In genomic region chr16:4318171-4318910, GRCh38 we compare ENCODE assay signal across 8 cellular contexts. TPM values are rescaled to one million over a fixed set of nuclear protein-coding genes. Genes with fewer than 3 reads are reported as not detected.
A peak's percentile ranks its signal among the peaks of the same experiment; 100 is the strongest.
DNase-seq lines count a peak whose midpoint lies in the region; ATAC-seq and TF ChIP-seq lines count a peak whose summit lies in the region.

No MANE protein-coding gene starts in this region.

- DNase-seq in WTC11 (ENCODE audit: low spot score) = no peak
- no peak for DNase-seq in retinal pigment epithelial cell (ENCODE audit: low read depth)
- DNase-seq in stimulated activated CD4-positive, alpha-beta T cell treated with anti-CD3 and anti-CD28 coated beads, Interleukin-4, amount 100 ng/mL, for 24 hours = no peak
- no peak for DNase-seq in NCI-H1436 (lab: John Stamatoyannopoulos, UW)
- DNase-seq in GDM1 (lab: John Stamatoyannopoulos, UW) = no peak

- H3K27me3 Mint-ChIP-seq in WTC11 (ENCODE audit: low read depth) = peaks cover 13% of the 10 kb centered on the region

- H3K9me3 ChIP-seq in BLaER1 treated with 17β-estradiol and CSF1 and Interleukin-3, amounts not matched to agents 10 nM and 100 nM (replicated peaks in 1 of 11) = no peaks in the 10 kb centered on the region
- H3K9me3 ChIP-seq in gastroesophageal sphincter = no peaks in the 10 kb centered on the region

- peak overlapping the region; percentile 89 to 100 (median 99) for H3K4me2 ChIP-seq in BLaER1 treated with 17β-estradiol and CSF1 and Interleukin-3, amounts not matched to agents 10 nM and 100 nM

- peaks cover 20 to 21% (median 21%) of the 10 kb centered on the region in 11 experiments for H3K27me3 ChIP-seq in BLaER1 treated with 17β-estradiol and CSF1 and Interleukin-3, amounts not matched to agents 10 nM and 100 nM
- H3K27me3 ChIP-seq in gastroesophageal sphincter = no peaks in the 10 kb centered on the region

- peak overlapping the region in 9 of 11 experiments; percentile 10 to 89 (median 78); a peak in 11 of 22 replicates for H3K9ac ChIP-seq in BLaER1 treated with 17β-estradiol and CSF1 and Interleukin-3, amounts not matched to agents 10 nM and 100 nM

- 51 to 60% methylated on average over 10 of the region's 17 CpGs for WGBS in gastroesophageal sphincter (ENCODE audit: low coverage in 1 of 2), 2 donors

- H3K36me3 ChIP-seq in BLaER1 treated with 17β-estradiol and CSF1 and Interleukin-3, amounts not matched to agents 10 nM and 100 nM = no peaks in the 10 kb centered on the region
- H3K36me3 ChIP-seq in gastroesophageal sphincter = no peaks in the 10 kb centered on the region

- TF ChIP-seq EP300 in gastroesophageal sphincter (IDR thresholded peaks at IDR 0.05) = no peak

- H3K9me3 Mint-ChIP-seq in WTC11 = no peaks in the 10 kb centered on the region

- H3K27ac ChIP-seq in BLaER1 treated with 17β-estradiol and CSF1 and Interleukin-3, amounts not matched to agents 10 nM and 100 nM = peak overlapping the region in 1 of 11 experiments; percentile 34; a peak in 2 of 22 replicates
- peak overlapping the region; percentile 48 to 100 (median 98) for H3K27ac ChIP-seq in gastroesophageal sphincter

- POLR2A ChIA-PET in WTC11 (lab: Charles Lee) = no interaction called here

- peak overlapping the region in 3 of 10 experiments; percentile 65 to 78 (median 75); a peak in 2 of 20 replicates for H3K4me3 ChIP-seq in BLaER1 treated with 17β-estradiol and CSF1 and Interleukin-3, amounts not matched to agents 10 nM and 100 nM
- peak overlapping the region in 1 of 2 donors; percentile 89 for H3K4me3 ChIP-seq in gastroesophageal sphincter
- H3K4me3 ChIP-seq in retinal pigment epithelial cell (ENCODE audit: low read length) = peak overlapping the region; percentile 85

- H3K36me3 Mint-ChIP-seq in WTC11 = no peaks in the 10 kb centered on the region

- peak overlapping the region; percentile 44 for H3K4me3 Mint-ChIP-seq in WTC11

- H3K4me1 ChIP-seq in BLaER1 treated with 17β-estradiol and CSF1 and Interleukin-3, amounts not matched to agents 10 nM and 100 nM = peaks cover 49 to 86% (median 76%) of the 10 kb centered on the region in 10 experiments
- peaks cover 0 to 96% (median 64%) of the 10 kb centered on the region in 3 donors for H3K4me1 ChIP-seq in gastroesophageal sphincter

- H3K27ac Mint-ChIP-seq in WTC11 = peak overlapping the region; percentile 60

- H4K20me1 ChIP-seq in BLaER1 treated with 17β-estradiol and CSF1 and Interleukin-3, amounts not matched to agents 10 nM and 100 nM = peaks cover 30 to 78% (median 70%) of the 10 kb centered on the region in 11 experiments; a peak in 21 of 22 replicates

- TF ChIP-seq CTCF in WTC11 (IDR thresholded peaks at IDR 0.05) (no peak), gastroesophageal sphincter (IDR thresholded peaks at IDR 0.05) (no peak), retinal pigment epithelial cell (conservative IDR thresholded peaks at IDR 0.05; ENCODE audit: low read depth, low read length) (no peak)

- CTCF ChIA-PET in WTC11 (lab: Charles Lee) = interaction anchor here (0.6 to 6.1 kb wide), 7 partner anchors 9 to 72 kb away, joined by 3 to 56 read pairs (median 7); no protein-coding TSS in a partner anchor

- ATAC-seq in WTC11 (no peak), gastroesophageal sphincter (no peak), GM18867 (IDR thresholded peaks at IDR 0.05; ENCODE audit: unreplicated experiment) (no peak)

- peaks cover 30% of the 10 kb centered on the region for H3K4me1 Mint-ChIP-seq in WTC11

- no peak for TF ChIP-seq POLR2A in gastroesophageal sphincter (IDR thresholded peaks at IDR 0.05)

TF ChIP-seq in WTC11, 78 proteins besides CTCF, POLR2A, EP300 and RAD21:
- TF ChIP-seq MYBL2 (CRISPR knock-in tag; IDR thresholded peaks at IDR 0.05) (no peak), FOXP1 (CRISPR knock-in tag; IDR thresholded peaks at IDR 0.05; ENCODE audit: borderline replicate concordance) (no peak), USF1 (CRISPR knock-in tag; IDR thresholded peaks at IDR 0.05) (no peak), TEAD4 (CRISPR knock-in tag; IDR thresholded peaks at IDR 0.05) (no peak), ZSCAN18 (CRISPR knock-in tag; IDR thresholded peaks at IDR 0.05) (no peak), ZMAT4 (CRISPR knock-in tag; IDR thresholded peaks at IDR 0.05) (no peak), ESRRA (CRISPR knock-in tag; IDR thresholded peaks at IDR 0.05; ENCODE audit: borderline replicate concordance) (no peak)
TF ChIP-seq in WTC11: peak in this region for 0.

RNA-seq across cellular contexts. Expression of gene GLIS2, which starts 2.5 kb away (rescaled TPM):
- 19.5 to 23.0 TPM (median 20.1 TPM) in 3 replicates for total RNA-seq in WTC11 (2021)
- total RNA-seq in gastroesophageal sphincter = 10 to 100 TPM in 1 of 4 donors, 1 to 10 TPM in 3; 5.7 to 26.9 (median 7.9) TPM

RNA-seq across cellular contexts. Expression of gene PAM16, which starts 32.8 kb away (rescaled TPM):
- total RNA-seq in WTC11 (2021) = 87.2 to 93.7 TPM (median 88.9 TPM) in 3 replicates
- 10 to 100 TPM; 26.0 to 37.3 (median 34.7) TPM for total RNA-seq in gastroesophageal sphincter

RNA-seq across cellular contexts. Expression of gene TFAP4, which starts 45.5 kb away (rescaled TPM):
- total RNA-seq in WTC11 (2021) (31.9 to 36.5 TPM (median 34.2 TPM) in 3 replicates), gastroesophageal sphincter (1 to 10 TPM; 3.3 to 5.9 (median 4.7) TPM)

RNA-seq across cellular contexts. Expression of gene VASN, which starts 53.3 kb away (rescaled TPM):
- total RNA-seq in WTC11 (2021) (8.0 to 9.1 TPM (median 8.3 TPM) in 3 replicates), gastroesophageal sphincter (10 to 100 TPM in 3 of 4 donors, 1 to 10 TPM in 1; 6.8 to 35.8 (median 19.9) TPM)
